Comparison of ENCODE assay signal across 20 cellular contexts in genomic region chr3:15513810-15514662, GRCh38. TPM values are rescaled to one million over a fixed set of nuclear protein-coding genes. Genes with fewer than 3 reads are reported as not detected.
DNase-seq lines count a peak whose midpoint lies in the region; ATAC-seq, FAIRE-seq and TF ChIP-seq lines count a peak whose summit lies in the region.
"Had no signal": no experiment of that assay in that cellular context is flagged by ENCODE, and none has a peak within 500 bp of the region (broad histone marks: within the 10 kb centered on the region; RNA-seq: fewer than 3 reads in every experiment).

No MANE protein-coding gene starts in this region.

- H3K4me2 ChIP-seq in Loucy (ENCODE audit: low read depth, low read length, poor library complexity, severe bottlenecking): peak overlapping the region; percentile 20
- H3K4me2 ChIP-seq: KMS-11 had no signal

- H3K27me3 ChIP-seq in Loucy (ENCODE audit: insufficient read depth, low read length, poor library complexity, severe bottlenecking) (no peaks in the 10 kb centered on the region), small intestine (ENCODE audit: control insufficient read depth in 2 of 2, insufficient read depth in 2 of 2, low read length in 2 of 2) (no peaks in the 10 kb centered on the region)

- no peaks in the 10 kb centered on the region for H3K27me3 Mint-ChIP-seq in activated CD4-positive, alpha-beta T cell treated with anti-CD3 and anti-CD28 coated beads, Interleukin-2, amount 10 ng/mL, durations not matched to agents 24 days and 14 days
- peaks cover 25% of the 10 kb centered on the region for H3K27me3 Mint-ChIP-seq in Calu3 (ENCODE audit: unreplicated experiment)

- 49 to 64% (median 54%) methylated on average over 5 of the region's 5 CpGs for whole genome bisulfite sequencing in small intestine, 3 donors

- DNase-seq in activated CD4-positive, alpha-beta T cell treated with anti-CD3 and anti-CD28 coated beads, Interleukin-2, amount 10 ng/mL, durations not matched to agents 24 days and 14 days: no peak
- DNase-seq in activated CD4-positive, alpha-beta T cell treated with anti-CD3 and anti-CD28 coated beads for 4 hours: no peak
- DNase-seq in left kidney (ENCODE audit: low read depth, low spot score): peak; percentile 50
- peak; percentile 47 for DNase-seq in small intestine
- no peak for DNase-seq in cortex of kidney (lab: John Stamatoyannopoulos, UW)
- DNase-seq in Calu3: no peak
- DNase-seq: HFFc6, NCI-H1048, NCI-H1436 treated with DMSO at 0.1 percent for 48 hours, NCI-H2029 treated with DMSO at 0.1 percent for 48 hours, NCI-H2171 treated with DMSO at 0.1 percent for 48 hours, NCI-H748 treated with DMSO at 0.1 percent for 48 hours, PC-3 had no signal

- H3K9me3 Mint-ChIP-seq in activated CD4-positive, alpha-beta T cell treated with anti-CD3 and anti-CD28 coated beads, Interleukin-2, amount 10 ng/mL, durations not matched to agents 24 days and 14 days: no peaks in the 10 kb centered on the region
- no peaks in the 10 kb centered on the region for H3K9me3 Mint-ChIP-seq in Calu3 (ENCODE audit: low read depth, unreplicated experiment)
- H3K9me3 Mint-ChIP-seq: HFFc6 had no signal

- no peaks in the 10 kb centered on the region for H3F3A ChIP-seq in Loucy (ENCODE audit: low read depth)

- no peak overlapping the region for H3K4me3 Mint-ChIP-seq in activated CD4-positive, alpha-beta T cell treated with anti-CD3 and anti-CD28 coated beads, Interleukin-2, amount 10 ng/mL, durations not matched to agents 24 days and 14 days
- no peak overlapping the region for H3K4me3 Mint-ChIP-seq in Calu3 (ENCODE audit: low read depth, unreplicated experiment)
- H3K4me3 Mint-ChIP-seq: HFFc6 had no signal

- CTCF ChIA-PET in Calu3 (lab: Charles Lee): no interaction called here

- H3K27ac Mint-ChIP-seq in activated CD4-positive, alpha-beta T cell treated with anti-CD3 and anti-CD28 coated beads, Interleukin-2, amount 10 ng/mL, durations not matched to agents 24 days and 14 days: peak overlapping the region; percentile 39
- no peak overlapping the region for H3K27ac Mint-ChIP-seq in Calu3 (ENCODE audit: unreplicated experiment)
- H3K27ac Mint-ChIP-seq: HFFc6 had no signal

- no peaks in the 10 kb centered on the region for H3K79me2 ChIP-seq in Loucy (ENCODE audit: insufficient read depth, low read length)

- H3K4me3 ChIP-seq in Loucy (ENCODE audit: low read length, poor library complexity, severe bottlenecking): no peak overlapping the region
- H3K4me3 ChIP-seq in small intestine (ENCODE audit: low read depth in 1 of 2, low read length in 2 of 2): no peak overlapping the region

- H3K4me1 ChIP-seq in Loucy (ENCODE audit: insufficient read depth, low read length, poor library complexity, severe bottlenecking) (peaks cover 13% of the 10 kb centered on the region), small intestine (ENCODE audit: control insufficient read depth in 2 of 2, insufficient read depth in 1 of 2, low read depth in 1 of 2, low read length in 1 of 2) (peaks cover 0 to 2% of the 10 kb centered on the region in 2 donors)

- no peak for TF ChIP-seq CTCF in Loucy (conservative IDR thresholded peaks at IDR 0.05; ENCODE audit: low read length)
- no peak for TF ChIP-seq CTCF in Calu3 (IDR thresholded peaks at IDR 0.05; ENCODE audit: unreplicated experiment)

- no peak for FAIRE-seq in small intestine (lab: Jason Lieb, UNC)

- BruUV-seq in Calu3 (replicated peaks; lab: Mats Ljungman, UMichigan): no TSS peak

- H3K9me3 ChIP-seq in Loucy (ENCODE audit: insufficient read depth, low read depth, low read length) (no peaks in the 10 kb centered on the region), small intestine (ENCODE audit: control insufficient read depth, low read depth) (no peaks in the 10 kb centered on the region)

- no peak overlapping the region for H2AFZ ChIP-seq in Loucy (ENCODE audit: low read length)

- H3K27ac ChIP-seq in small intestine (ENCODE audit: low read depth in 1 of 2, low read length in 1 of 2): no peak overlapping the region
- H3K27ac ChIP-seq: KMS-11, RWPE1 had no signal

- intact Hi-C loops in activated CD4-positive, alpha-beta T cell treated with anti-CD3 and anti-CD28 coated beads, Interleukin-2, amount 10 ng/mL, durations not matched to agents 24 days and 14 days (cut with micrococcal nuclease): no loop called here
- intact Hi-C loops in Calu3 (cut with micrococcal nuclease; ENCODE audit: unreplicated experiment): no loop called here

- no peaks in the 10 kb centered on the region for H3K9me2 ChIP-seq in Loucy (replicated peaks; ENCODE audit: low read depth, low read length)

- H4K20me1 ChIP-seq in Loucy (ENCODE audit: insufficient read depth, low read length, poor library complexity, severe bottlenecking): no peaks in the 10 kb centered on the region

- H3K36me3 Mint-ChIP-seq in activated CD4-positive, alpha-beta T cell treated with anti-CD3 and anti-CD28 coated beads, Interleukin-2, amount 10 ng/mL, durations not matched to agents 24 days and 14 days (ENCODE audit: low read depth): no peaks in the 10 kb centered on the region
- H3K36me3 Mint-ChIP-seq in Calu3 (ENCODE audit: insufficient read depth, unreplicated experiment): no peaks in the 10 kb centered on the region

- H3K36me3 ChIP-seq in Loucy (ENCODE audit: insufficient read depth, low read length): no peaks in the 10 kb centered on the region
- H3K36me3 ChIP-seq in small intestine (ENCODE audit: control insufficient read depth in 2 of 2, insufficient read depth in 2 of 2, low read length in 2 of 2): no peaks in the 10 kb centered on the region

- H3K4me1 Mint-ChIP-seq in activated CD4-positive, alpha-beta T cell treated with anti-CD3 and anti-CD28 coated beads, Interleukin-2, amount 10 ng/mL, durations not matched to agents 24 days and 14 days: peaks cover 7% of the 10 kb centered on the region
- H3K4me1 Mint-ChIP-seq in Calu3 (ENCODE audit: low read depth, unreplicated experiment): no peaks in the 10 kb centered on the region

- ATAC-seq in GM21381 (IDR thresholded peaks at IDR 0.05; ENCODE audit: unreplicated experiment): no peak
- ATAC-seq: PC-3 had no signal

- no peak overlapping the region for H3K9ac ChIP-seq in Loucy (ENCODE audit: low read depth, low read length, poor library complexity, severe bottlenecking)
- H3K9ac ChIP-seq: KMS-11 had no signal

RNA-seq across cellular contexts. Expression of gene COLQ, which starts 7.5 kb away (rescaled TPM):
- 1.7 TPM in 2 replicates for total RNA-seq in activated CD4-positive, alpha-beta T cell treated with anti-CD3 and anti-CD28 coated beads, Interleukin-2, amount 10 ng/mL, durations not matched to agents 24 days and 14 days
- polyA plus RNA-seq in small intestine: 1 to 10 TPM in 2 of 3 donors, under 1 TPM in 1; 0.81 to 3.6 (median 1.9) TPM
- total RNA-seq in Calu3 (2022): 1.3 and 1.7 TPM in 2 replicates
- total RNA-seq: A172, H4, NCI-H460 had no signal

Comparison
In these comparisons a context has a peak if more than half of its experiments do, and no peak if none do; other contexts are left out.
1. DNase-seq: peak in left kidney (single experiment) and small intestine (single experiment); none in activated CD4-positive, alpha-beta T cell treated with anti-CD3 and anti-CD28 coated beads, Interleukin-2, amount 10 ng/mL, durations not matched to agents 24 days and 14 days (single experiment), activated CD4-positive, alpha-beta T cell treated with anti-CD3 and anti-CD28 coated beads for 4 hours (0 of 2), cortex of kidney (single experiment) and Calu3 (single experiment).